ENCODE assay signal across 13 cellular contexts in genomic region chr7:44801890-44802289, GRCh38. TPM values are rescaled to one million over a fixed set of nuclear protein-coding genes. Genes with fewer than 3 reads are reported as not detected.
DNase-seq lines count a peak whose midpoint lies in the region; TF ChIP-seq lines count a peak whose summit lies in the region.
"Had no signal": no experiment of that assay in that cellular context is flagged by ENCODE, and none has a peak within 500 bp of the region (broad histone marks: within the 10 kb centered on the region; RNA-seq: fewer than 3 reads in every experiment).

No MANE protein-coding gene starts in this region.

- H3K27me3 ChIP-seq in AG04450 (ENCODE audit: control insufficient read depth, insufficient read depth, low read length) (no peaks in the 10 kb centered on the region), vagina (no peaks in the 10 kb centered on the region)
- H3K27me3 ChIP-seq: SJCRH30 had no signal

- no peak for DNase-seq in AG04450 (ENCODE audit: low read depth, low spot score)
- DNase-seq in GM03348 (ENCODE audit: low spot score), result peak; percentile 51
- peak; percentile 43 for DNase-seq in RWPE1 (ENCODE audit: low spot score)
- peak; percentile 22 for DNase-seq in fibroblast of pulmonary artery (ENCODE audit: low read depth)
- DNase-seq in activated effector memory CD4-positive, alpha-beta T cell treated with anti-CD3 and anti-CD28 coated beads, Interleukin-2, amount 50 U/mL, for 16 hours, result no peak
- no peak for DNase-seq in vagina (ENCODE audit: extremely low spot score in 2 of 2)
- no peak for DNase-seq in AML-193 (lab: John Stamatoyannopoulos, UW)
- no peak for DNase-seq in activated CD4-positive, CD25-positive, alpha-beta regulatory T cell treated with anti-CD3 and anti-CD28 coated beads, Interleukin-2, amount 50 U/mL, for 72 hours
- DNase-seq: aorta, islet precursor cell, NCI-H446 treated with DMSO at 0.1 percent for 48 hours, nucleus accumbens, SJCRH30 had no signal

- CTCF ChIA-PET in AG04450 (lab: Charles Lee) (no interaction called here), RWPE1 (lab: Yijun Ruan, JAX) (interaction anchor here (0.7 kb wide), 2 partner anchors 51 to 166 kb away, joined by 3 read pairs; no protein-coding TSS in a partner anchor)

- H3K4me3 ChIP-seq in AG04450 (ENCODE audit: low read depth, low read length), result no peak overlapping the region
- H3K4me3 ChIP-seq in fibroblast of pulmonary artery (replicated peaks; ENCODE audit: low read depth, low read length), result no peak overlapping the region
- H3K4me3 ChIP-seq in vagina, result no peak overlapping the region
- H3K4me3 ChIP-seq: SJCRH30 had no signal

- intact Hi-C loops in vagina (cut with DNase I), result no loop called here

- H3K36me3 ChIP-seq in vagina, result peaks cover 0 to 63% of the 10 kb centered on the region in 2 donors

- TF ChIP-seq CTCF in AG04450 (IDR thresholded peaks at IDR 0.05; ENCODE audit: low read depth, low read length), result no peak
- TF ChIP-seq CTCF in RWPE1 (conservative IDR thresholded peaks at IDR 0.05; ENCODE audit: low read depth), result no peak
- TF ChIP-seq CTCF in fibroblast of pulmonary artery (IDR thresholded peaks at IDR 0.05; ENCODE audit: low read length, missing control alignments), result no peak
- no peak for TF ChIP-seq CTCF in vagina (IDR thresholded peaks at IDR 0.05)

- H3K9me3 ChIP-seq in AG04450 (ENCODE audit: control insufficient read depth, insufficient read depth, low read length), result no peaks in the 10 kb centered on the region
- H3K9me3 ChIP-seq in vagina, result no peaks in the 10 kb centered on the region
- H3K9me3 ChIP-seq: SJCRH30 had no signal

- H3K4me1 ChIP-seq in vagina, result peaks cover 28% of the 10 kb centered on the region

- POLR2A ChIA-PET in AG04450 (lab: Yijun Ruan, JAX) (interaction anchor here (0.6 kb wide), 1 partner anchor 161 kb away, joined by 4 read pairs; no protein-coding TSS in a partner anchor), RWPE1 (lab: Yijun Ruan, JAX; ENCODE audit: low non-redundant PET) (interaction anchor here (0.6 kb wide), 1 partner anchor 92 kb away, joined by 6 read pairs; no protein-coding TSS in a partner anchor)

- peak overlapping the region; percentile 3 for H3K27ac ChIP-seq in AG04450 (ENCODE audit: low read depth, low read length)
- H3K27ac ChIP-seq in RWPE1, result peak overlapping the region; percentile 68
- H3K27ac ChIP-seq in vagina, result no peak overlapping the region
- H3K27ac ChIP-seq: SJCRH30 had no signal

- no peak for TF ChIP-seq POLR2A in vagina (IDR thresholded peaks at IDR 0.05)

RNA-seq across cellular contexts. Expression of gene PPIA, which starts 5.4 kb away (rescaled TPM):
- 4,846 and 5,100 TPM in 2 replicates for polyA plus RNA-seq in AG04450 (2011; rRNA removed)
- 704 and 770 TPM in 2 replicates for polyA minus RNA-seq in AG04450 (2011; rRNA and poly(A)+ RNA removed)
- total RNA-seq in vagina, result 1,197 TPM

RNA-seq across cellular contexts. Expression of gene H2AZ2, which starts 46.0 kb away (rescaled TPM):
- 141 and 164 TPM in 2 replicates for polyA plus RNA-seq in AG04450 (2011; rRNA removed)
- polyA minus RNA-seq in AG04450 (2011; rRNA and poly(A)+ RNA removed), result 96.0 and 107 TPM in 2 replicates
- total RNA-seq in vagina, result 97.5 TPM

RNA-seq across cellular contexts. Expression of gene ZMIZ2, which starts 53.2 kb away (rescaled TPM):
- polyA plus RNA-seq in AG04450 (2011; rRNA removed), result 4.8 and 7.7 TPM in 2 replicates
- polyA minus RNA-seq in AG04450 (2011; rRNA and poly(A)+ RNA removed), result 14.7 and 18.6 TPM in 2 replicates
- 54.3 TPM for total RNA-seq in vagina

Comparison
In these comparisons a context has a peak if more than half of its experiments do, and no peak if none do; other contexts are left out.
1. DNase-seq: peak in GM03348 (single experiment), RWPE1 (single experiment) and fibroblast of pulmonary artery (single experiment); none in AG04450 (single experiment), activated effector memory CD4-positive, alpha-beta T cell treated with anti-CD3 and anti-CD28 coated beads, Interleukin-2, amount 50 U/mL, for 16 hours (single experiment), vagina (0 of 2), AML-193 (0 of 2) and activated CD4-positive, CD25-positive, alpha-beta regulatory T cell treated with anti-CD3 and anti-CD28 coated beads, Interleukin-2, amount 50 U/mL, for 72 hours (single experiment).